20 cellular contexts compared by ENCODE assay signal in genomic region chrX:57313583-57314215, GRCh38. TPM values are rescaled to one million over a fixed set of nuclear protein-coding genes. Genes with fewer than 3 reads are reported as not detected.
DNase-seq lines count a peak whose midpoint lies in the region; ATAC-seq, FAIRE-seq and TF ChIP-seq lines count a peak whose summit lies in the region.
"Had no signal": no experiment of that assay in that cellular context is flagged by ENCODE, and none has a peak within 500 bp of the region (broad histone marks: within the 10 kb centered on the region; RNA-seq: fewer than 3 reads in every experiment).

No MANE protein-coding gene starts in this region.

- H3K27ac Mint-ChIP-seq in T-helper 1 cell treated with Interleukin-12 subunit alpha and Interleukin-12 subunit beta and Interleukin-4 antibody, amounts not matched to agents 30 μg/mL and 1 μg/mL, for 36 hours, result peak overlapping the region; percentile 66
- H3K27ac Mint-ChIP-seq: CD14-positive monocyte, H9, IgD-negative memory B cell had no signal

- no peaks in the 10 kb centered on the region for H3K27me3 ChIP-seq in Loucy (ENCODE audit: insufficient read depth, low read length, poor library complexity, severe bottlenecking)

- no peaks in the 10 kb centered on the region for H4K20me1 ChIP-seq in Loucy (ENCODE audit: insufficient read depth, low read length, poor library complexity, severe bottlenecking)

- no peak overlapping the region for H3K4me2 ChIP-seq in A549
- peak overlapping the region; percentile 46 for H3K4me2 ChIP-seq in Loucy (ENCODE audit: low read depth, low read length, poor library complexity, severe bottlenecking)

- no peak overlapping the region for H3K9ac ChIP-seq in Loucy (ENCODE audit: low read depth, low read length, poor library complexity, severe bottlenecking)

- H3K4me1 Mint-ChIP-seq in T-helper 1 cell treated with Interleukin-12 subunit alpha and Interleukin-12 subunit beta and Interleukin-4 antibody, amounts not matched to agents 30 μg/mL and 1 μg/mL, for 36 hours (ENCODE audit: low read depth), result peaks cover 14% of the 10 kb centered on the region
- H3K4me1 Mint-ChIP-seq: CD14-positive monocyte, H9, IgD-negative memory B cell had no signal

- H3K9me3 ChIP-seq in A549 (no peaks in the 10 kb centered on the region), Loucy (ENCODE audit: insufficient read depth, low read depth, low read length) (no peaks in the 10 kb centered on the region)

- DNase-seq in T-helper 1 cell (no peak), A549 (ENCODE audit: low read depth in 1 of 2, low spot score in 1 of 2) (no peak), HTR-8/SVneo (ENCODE audit: insufficient read length, low spot score) (no peak), iPS-NIHi11 (ENCODE audit: low spot score) (no peak), LoVo (ENCODE audit: low spot score) (no peak)
- DNase-seq in central memory CD4-positive, alpha-beta T cell, result peak; percentile 10
- DNase-seq: DMS153, GF-D8, H9, NCI-H1105, NCI-H1694, NCI-H774, Right ventricle myocardium superior had no signal

- peaks cover 63% of the 10 kb centered on the region for H3K36me3 Mint-ChIP-seq in T-helper 1 cell treated with Interleukin-12 subunit alpha and Interleukin-12 subunit beta and Interleukin-4 antibody, amounts not matched to agents 30 μg/mL and 1 μg/mL, for 36 hours (ENCODE audit: low read depth)
- H3K36me3 Mint-ChIP-seq: CD14-positive monocyte had no signal

- CTCF ChIA-PET in A549 (lab: Yijun Ruan, JAX), result no interaction called here

- FAIRE-seq in A549 (lab: Jason Lieb, UNC), result peak; percentile 65
- FAIRE-seq in HTR-8/SVneo (lab: Jason Lieb, UNC), result no peak
- FAIRE-seq: RCC 7860 had no signal

- no peak for TF ChIP-seq CTCF in A549 (IDR thresholded peaks at IDR 0.05)
- TF ChIP-seq CTCF in Loucy (conservative IDR thresholded peaks at IDR 0.05; ENCODE audit: low read length), result no peak

- H3F3A ChIP-seq in Loucy (ENCODE audit: low read depth), result no peaks in the 10 kb centered on the region

- no peak for TF ChIP-seq RAD21 in A549 (conservative IDR thresholded peaks at IDR 0.05 in 1 of 2, IDR thresholded peaks at IDR 0.05 in 1 of 2)

- no peaks in the 10 kb centered on the region for H3K27me3 Mint-ChIP-seq in T-helper 1 cell treated with Interleukin-12 subunit alpha and Interleukin-12 subunit beta and Interleukin-4 antibody, amounts not matched to agents 30 μg/mL and 1 μg/mL, for 36 hours (ENCODE audit: low read depth)

- no peak for TF ChIP-seq POLR2A in A549 (IDR thresholded peaks at IDR 0.05; ENCODE audit: low read length)

- no peaks in the 10 kb centered on the region for H3K9me2 ChIP-seq in Loucy (replicated peaks; ENCODE audit: low read depth, low read length)

- no peak for ATAC-seq in A549

- H3K79me2 ChIP-seq in Loucy (ENCODE audit: insufficient read depth, low read length), result no peaks in the 10 kb centered on the region

- H3K4me1 ChIP-seq in A549 (no peaks in the 10 kb centered on the region), Loucy (ENCODE audit: insufficient read depth, low read length, poor library complexity, severe bottlenecking) (peaks cover 18% of the 10 kb centered on the region)

- H3K9me3 Mint-ChIP-seq in T-helper 1 cell treated with Interleukin-12 subunit alpha and Interleukin-12 subunit beta and Interleukin-4 antibody, amounts not matched to agents 30 μg/mL and 1 μg/mL, for 36 hours, result peaks cover 36% of the 10 kb centered on the region

- H3K4me3 ChIP-seq in A549 (no peak overlapping the region), Loucy (ENCODE audit: low read length, poor library complexity, severe bottlenecking) (no peak overlapping the region)

- H3K4me3 Mint-ChIP-seq in T-helper 1 cell treated with Interleukin-12 subunit alpha and Interleukin-12 subunit beta and Interleukin-4 antibody, amounts not matched to agents 30 μg/mL and 1 μg/mL, for 36 hours, result no peak overlapping the region
- H3K4me3 Mint-ChIP-seq: CD14-positive monocyte, H9, IgD-negative memory B cell had no signal

- H3K27ac ChIP-seq in A549, result no peak overlapping the region
- H3K27ac ChIP-seq: 22Rv1 had no signal

- POLR2A ChIA-PET in A549 (lab: Yijun Ruan, JAX), result no interaction called here

- no peak for TF ChIP-seq EP300 in A549 (IDR thresholded peaks at IDR 0.05)

- no peak overlapping the region for H2AFZ ChIP-seq in Loucy (ENCODE audit: low read length)

- 39% methylated on average over 2 of the region's 2 CpGs for WGBS in A549 (ENCODE audit: missing lambda C conversion rate)

- peaks cover 10% of the 10 kb centered on the region; the same call in 1 of the 2 replicates for H3K36me3 ChIP-seq in Loucy (ENCODE audit: insufficient read depth, low read length)

TF ChIP-seq in A549, 52 proteins besides CTCF, POLR2A, EP300 and RAD21:
- no peak for TF ChIP-seq CHD4 (IDR thresholded peaks at IDR 0.05; ENCODE audit: borderline replicate concordance)
- no peak for TF ChIP-seq CBX2 (IDR thresholded peaks at IDR 0.05; ENCODE audit: borderline replicate concordance, low read depth)
- TF ChIP-seq EHMT2 (IDR thresholded peaks at IDR 0.05; ENCODE audit: low read depth), result no peak
- no peak for TF ChIP-seq CEBPB (IDR thresholded peaks at IDR 0.05)
- no peak for TF ChIP-seq HDAC2 (IDR thresholded peaks at IDR 0.05)
- no peak for TF ChIP-seq PBX3 (IDR thresholded peaks at IDR 0.05)
- TF ChIP-seq RNF2 (IDR thresholded peaks at IDR 0.05; ENCODE audit: borderline replicate concordance, low read depth), result no peak
- no peak for TF ChIP-seq FOSB (CRISPR knock-in tag; IDR thresholded peaks at IDR 0.05)
- TF ChIP-seq HOXB13 (CRISPR knock-in tag; IDR thresholded peaks at IDR 0.05; ENCODE audit: low read depth), result no peak
- TF ChIP-seq PHF8 (IDR thresholded peaks at IDR 0.05; ENCODE audit: borderline replicate concordance, low read depth), result no peak
- no peak for TF ChIP-seq GATA3 (IDR thresholded peaks at IDR 0.05; ENCODE audit: borderline replicate concordance)
- no peak for TF ChIP-seq NPAS2 (CRISPR knock-in tag; IDR thresholded peaks at IDR 0.05; ENCODE audit: borderline replicate concordance)
- TF ChIP-seq EHF (CRISPR knock-in tag; IDR thresholded peaks at IDR 0.05), result no peak
- TF ChIP-seq RARB (CRISPR knock-in tag; IDR thresholded peaks at IDR 0.05), result no peak
- TF ChIP-seq ATOH8 (CRISPR knock-in tag; IDR thresholded peaks at IDR 0.05; ENCODE audit: low read depth), result no peak
- no peak for TF ChIP-seq ZSCAN20 (CRISPR knock-in tag; IDR thresholded peaks at IDR 0.05)
- TF ChIP-seq MAZ (IDR thresholded peaks at IDR 0.05; ENCODE audit: borderline replicate concordance, low read depth, low read length), result no peak
- TF ChIP-seq FOXS1 (CRISPR knock-in tag; IDR thresholded peaks at IDR 0.05), result no peak
- no peak for TF ChIP-seq CBX8 (IDR thresholded peaks at IDR 0.05)
TF ChIP-seq in A549: peak in this region for 0.

RNA-seq across cellular contexts. Expression of gene FAAH2, which starts 27.2 kb away (rescaled TPM):
- 0.52 and 0.93 TPM in 2 replicates for polyA plus RNA-seq in A549 (2011; rRNA removed)
- 0.08 TPM in 1 of 2 replicates, not detected in the other for polyA plus RNA-seq in A549 (2012; cell fraction: cytosol; rRNA removed)
- 0.05 TPM in 2 replicates for polyA plus RNA-seq in A549 (2012; cell fraction: nucleus; rRNA removed)
- 0.08 to 0.09 TPM in 2 of 3 replicates, not detected in the other for polyA plus RNA-seq in A549 (2017; fragmentation: RNase III; extraction: RNeasy Plus Mini Kit Qiagen cat#74134 plus additional on column Dnase treatment)
- polyA minus RNA-seq in A549 (2011; rRNA and poly(A)+ RNA removed), result 0.19 and 0.50 TPM in 2 replicates
- polyA plus RNA-seq: AG04450, CD14-positive monocyte had no signal
